ENCODE assay signal across 9 cellular contexts in the genomic region with DNA sequence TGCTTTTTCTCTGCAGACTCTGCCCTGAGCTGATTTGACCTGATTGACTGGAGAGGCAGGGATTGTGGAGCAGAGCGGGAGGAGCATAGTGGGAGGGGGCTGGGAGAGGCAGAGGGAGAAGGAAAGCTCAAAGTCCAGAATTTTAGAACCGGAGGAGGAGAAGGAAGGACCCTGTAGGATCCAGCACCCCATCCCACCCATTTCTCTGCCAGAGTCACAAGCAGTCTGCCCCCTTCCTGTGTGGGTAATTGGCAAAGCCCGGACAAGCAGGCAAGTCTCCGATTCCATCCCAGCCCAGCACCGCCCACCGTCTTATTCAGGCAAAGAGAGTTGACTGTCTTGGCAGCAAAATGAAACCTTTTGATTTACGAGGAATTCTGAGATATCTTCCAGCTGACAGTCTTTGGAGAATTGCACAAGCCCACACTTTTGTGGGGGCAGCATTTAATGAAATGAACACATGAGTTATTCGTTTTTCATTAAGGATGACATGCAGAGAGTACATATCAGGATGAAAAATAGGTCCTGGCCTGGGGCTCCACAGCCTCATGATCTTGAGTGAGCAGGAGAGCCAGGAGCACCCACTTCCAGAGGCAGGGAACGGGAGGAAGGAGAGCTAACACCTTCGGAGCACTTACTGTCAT.
DNase-seq lines count a peak whose midpoint lies in the region; ATAC-seq and TF ChIP-seq lines count a peak whose summit lies in the region.
"Had no signal": no experiment of that assay in that cellular context is flagged by ENCODE, and none has a peak within 500 bp of the region (broad histone marks: within the 10 kb centered on the region; RNA-seq: fewer than 3 reads in every experiment).

No MANE protein-coding gene starts in this region.

- H3K36me3 ChIP-seq in IMR-90 (ENCODE audit: control insufficient read depth, insufficient read depth, low read length) = no peaks in the 10 kb centered on the region
- H3K36me3 ChIP-seq in thyroid gland = no peaks in the 10 kb centered on the region

- peak overlapping the region; percentile 86 for H3K18ac ChIP-seq in IMR-90 (ENCODE audit: low read depth, low read length)

- H3K27me3 Mint-ChIP-seq in natural killer cell treated with Interleukin-12 subunit alpha and Interleukin-12 subunit beta and Interleukin-15 and Interleukin-18, amount 100 ng/mL, for 72 hours = peaks cover 24 to 31% of the 10 kb centered on the region in 2 donors

- H3K27me3 ChIP-seq in IMR-90 (ENCODE audit: control insufficient read depth, insufficient read depth, low read length) (no peaks in the 10 kb centered on the region), thyroid gland (no peaks in the 10 kb centered on the region)

- in situ Hi-C loops in IMR-90 (cut with MboI; ENCODE audit: low sequenced_read_pairs) = no loop called here

- peak overlapping the region; percentile 96 for H3K4ac ChIP-seq in IMR-90 (ENCODE audit: low read depth, low read length)

- peak overlapping the region; percentile 92 for H3K14ac ChIP-seq in IMR-90 (replicated peaks; ENCODE audit: low read depth, low read length)

- H2BK15ac ChIP-seq in IMR-90 (ENCODE audit: low read depth, low read length) = peak overlapping the region; percentile 96; the same call in 2 of the 3 replicates

- H2BK5ac ChIP-seq in IMR-90 (ENCODE audit: low read depth, low read length, poor library complexity, severe bottlenecking) = peak overlapping the region; percentile 70

- H3K79me1 ChIP-seq in IMR-90 (ENCODE audit: low read depth in 1 of 2, low read length in 2 of 2) = peaks cover 3 to 21% of the 10 kb centered on the region in 2 experiments; a peak in 2 of 4 replicates

- H3K27ac Mint-ChIP-seq in natural killer cell treated with Interleukin-12 subunit alpha and Interleukin-12 subunit beta and Interleukin-15 and Interleukin-18, amount 100 ng/mL, for 72 hours = no peak overlapping the region

- H3K4me3 ChIP-seq in IMR-90 (ENCODE audit: insufficient read depth, low read depth, low read length) = no peak overlapping the region
- peak overlapping the region; percentile 40 for H3K4me3 ChIP-seq in choroid plexus epithelial cell (ENCODE audit: low read depth, low read length)
- no peak overlapping the region for H3K4me3 ChIP-seq in lower leg skin (ENCODE audit: low read depth, poor library complexity, severe bottlenecking)
- H3K4me3 ChIP-seq in thyroid gland (replicated peaks in 1 of 3) = no peak overlapping the region

- H3K27ac ChIP-seq in IMR-90 (ENCODE audit: insufficient read depth, low read length) = peak overlapping the region; percentile 73
- H3K27ac ChIP-seq in thyroid gland = peak overlapping the region in 2 of 3 donors; percentile 37 to 76

- peak overlapping the region; percentile 99 for H2AK5ac ChIP-seq in IMR-90 (ENCODE audit: low read depth, low read length)

- no peak overlapping the region for H3K4me3 Mint-ChIP-seq in natural killer cell treated with Interleukin-12 subunit alpha and Interleukin-12 subunit beta and Interleukin-15 and Interleukin-18, amount 100 ng/mL, for 72 hours
- H3K4me3 Mint-ChIP-seq: activated T-cell treated with anti-CD3 and anti-CD28 coated beads, Interleukin-2, amount 50 U/mL, for 4 hours had no signal

- ATAC-seq in IMR-90 (ENCODE audit: low read depth) (peak; percentile 90), GM19351 (IDR thresholded peaks at IDR 0.05; ENCODE audit: unreplicated experiment) (no peak)
- ATAC-seq in natural killer cell treated with Interleukin-12 subunit alpha and Interleukin-12 subunit beta and Interleukin-15 and Interleukin-18, amount 100 ng/mL, for 72 hours = no peak
- ATAC-seq: activated T-cell treated with anti-CD3 and anti-CD28 coated beads, Interleukin-2, amount 50 U/mL, for 4 hours had no signal

- DNase-seq in IMR-90 = peak; percentile 96
- DNase-seq in choroid plexus epithelial cell (ENCODE audit: low read depth) = peak; percentile 78
- peak; percentile 69 to 90 for DNase-seq in lower leg skin (ENCODE audit: low spot score in 2 of 2)
- peak in 1 of 2 donors; percentile 29 for DNase-seq in thyroid gland
- no peak for DNase-seq in NAMALWA (ENCODE audit: low spot score)
- DNase-seq in NCI-H2029 treated with DMSO at 0.1 percent for 48 hours (lab: John Stamatoyannopoulos, UW) = no peak
- DNase-seq in natural killer cell treated with Interleukin-12 subunit alpha and Interleukin-12 subunit beta and Interleukin-15 and Interleukin-18, amount 100 ng/mL, for 72 hours (ENCODE audit: low spot score) = no peak
- DNase-seq: activated T-cell treated with anti-CD3 and anti-CD28 coated beads, Interleukin-2, amount 50 U/mL, for 4 hours had no signal

- peak overlapping the region; percentile 83 to 85 for H4K8ac ChIP-seq in IMR-90 (ENCODE audit: low read depth in 2 of 2, low read length in 2 of 2)

- TF ChIP-seq POLR2A in IMR-90 (IDR thresholded peaks at IDR 0.05; ENCODE audit: low read depth, low read length) (no peak), lower leg skin (IDR thresholded peaks at IDR 0.05) (no peak), thyroid gland (IDR thresholded peaks at IDR 0.05) (no peak)

- peak overlapping the region; percentile 59 for H4K5ac ChIP-seq in IMR-90 (ENCODE audit: low read depth, low read length)

- dilution Hi-C loops in IMR-90 (cut with HindIII; ENCODE audit: low sequenced_read_pairs, unreplicated experiment) = no loop called here

- peak overlapping the region; percentile 36 for H3K9ac ChIP-seq in IMR-90 (ENCODE audit: low read depth, low read length)

- no peaks in the 10 kb centered on the region for H3K9me3 ChIP-seq in IMR-90 (ENCODE audit: control insufficient read depth, insufficient read depth, low read length)
- H3K9me3 ChIP-seq in thyroid gland = no peaks in the 10 kb centered on the region

- H2BK20ac ChIP-seq in IMR-90 (ENCODE audit: low read depth, low read length) = peak overlapping the region; percentile 92

- H3K36me3 Mint-ChIP-seq in natural killer cell treated with Interleukin-12 subunit alpha and Interleukin-12 subunit beta and Interleukin-15 and Interleukin-18, amount 100 ng/mL, for 72 hours = no peaks in the 10 kb centered on the region

- H3K56ac ChIP-seq in IMR-90 (ENCODE audit: extremely low read depth, insufficient read depth, low read length) = peak overlapping the region; percentile 67

- H3K9me1 ChIP-seq in IMR-90 (ENCODE audit: insufficient read depth, low read length) = peaks cover 24% of the 10 kb centered on the region

- peaks cover 0 to 2% of the 10 kb centered on the region in 2 donors for H3K4me1 Mint-ChIP-seq in natural killer cell treated with Interleukin-12 subunit alpha and Interleukin-12 subunit beta and Interleukin-15 and Interleukin-18, amount 100 ng/mL, for 72 hours (ENCODE audit: low read depth in 2 of 2)

- H4K20me1 ChIP-seq in IMR-90 (ENCODE audit: insufficient read depth, low read length) = no peaks in the 10 kb centered on the region

- H4K91ac ChIP-seq in IMR-90 (ENCODE audit: insufficient read depth, low read depth, low read length) = peak overlapping the region; percentile 98

- TF ChIP-seq CTCF in IMR-90 (conservative IDR thresholded peaks at IDR 0.05; ENCODE audit: low read depth, low read length) (no peak), choroid plexus epithelial cell (conservative IDR thresholded peaks at IDR 0.05; ENCODE audit: low read depth, low read length) (no peak), lower leg skin (IDR thresholded peaks at IDR 0.05) (no peak), thyroid gland (IDR thresholded peaks at IDR 0.05) (no peak)

- 0% methylated on average over 3 of the region's 10 CpGs; no CpG with 5 or more reads in 1 of the 2 experiments for WGBS in IMR-90 (ENCODE audit: extremely low coverage in 2 of 2, insufficient read length in 1 of 2), 2 experiments
- 19 to 20% methylated on average over 10 of the region's 10 CpGs for WGBS in lower leg skin, 2 donors
- WGBS in thyroid gland, 2 donors = 60 to 62% methylated on average over 10 of the region's 10 CpGs

- H3K23ac ChIP-seq in IMR-90 (ENCODE audit: low read depth, low read length) = peak overlapping the region; percentile 92

- peak overlapping the region; percentile 36 for H3K4me2 ChIP-seq in IMR-90 (ENCODE audit: low read depth, low read length)

- intact Hi-C loops in IMR-90 (cut with micrococcal nuclease) (loop anchor here (5.0 kb wide), 1 partner anchor 60 kb away; no protein-coding TSS in a partner anchor), lower leg skin (cut with DNase I; ENCODE audit: low total_unique reads) (loop anchor here (10.0 kb wide), 1 partner anchor 1058 kb away; no protein-coding TSS in a partner anchor), thyroid gland (cut with DNase I) (no loop called here)

- peak overlapping the region; percentile 97 for H2BK120ac ChIP-seq in IMR-90 (ENCODE audit: low read depth, low read length)

- POLR2A ChIA-PET in IMR-90 (lab: Charles Lee; ENCODE audit: unreplicated experiment) = interaction anchor here (1.0 to 1.1 kb wide), 2 partner anchors 12 to 38 kb away, joined by 3 read pairs; no protein-coding TSS in a partner anchor

- H3K4me1 ChIP-seq in IMR-90 (ENCODE audit: control insufficient read depth, insufficient read depth, low read length) = peaks cover 26% of the 10 kb centered on the region
- peaks cover 12 to 42% of the 10 kb centered on the region in 2 donors for H3K4me1 ChIP-seq in thyroid gland

- BruUV-seq in IMR-90 (replicated peaks; lab: Mats Ljungman, UMichigan) = no TSS peak

- CTCF ChIA-PET in IMR-90 (lab: Yijun Ruan, JAX) = interaction anchor here (0.6 kb wide), 1 partner anchor 11 kb away, joined by 7 read pairs; no protein-coding TSS in a partner anchor

- no peaks in the 10 kb centered on the region for H3K9me3 Mint-ChIP-seq in natural killer cell treated with Interleukin-12 subunit alpha and Interleukin-12 subunit beta and Interleukin-15 and Interleukin-18, amount 100 ng/mL, for 72 hours

- peak overlapping the region; percentile 47 for H2AK9ac ChIP-seq in IMR-90 (replicated peaks; ENCODE audit: low read depth, low read length, poor library complexity)

- peak; percentile 29 for TF ChIP-seq RAD21 in IMR-90 (IDR thresholded peaks at IDR 0.05; ENCODE audit: low read length)

- H2AFZ ChIP-seq in IMR-90 (replicated peaks; ENCODE audit: low read length, poor library complexity) = peak overlapping the region; percentile 84

TF ChIP-seq in IMR-90, 13 proteins besides CTCF, POLR2A, EP300 and RAD21 (continues in another document):
- TF ChIP-seq NFE2L2 (IDR thresholded peaks at IDR 0.05; ENCODE audit: low read depth, low read length) = no peak; the same call in 1 of the 2 replicates
- no peak for TF ChIP-seq CHD1 (IDR thresholded peaks at IDR 0.05; ENCODE audit: low read depth, low read length)
- peak; percentile 93 for TF ChIP-seq CEBPB (IDR thresholded peaks at IDR 0.05; ENCODE audit: low read depth, low read length)
- TF ChIP-seq MAFK (IDR thresholded peaks at IDR 0.05; ENCODE audit: low read depth, low read length) = no peak
- TF ChIP-seq SMC3 (IDR thresholded peaks at IDR 0.05; ENCODE audit: low read depth, low read length) = 0 out of 2 replicates have a peak, but pooled peaks have one; percentile 7
- TF ChIP-seq BHLHE40 (IDR thresholded peaks at IDR 0.05; ENCODE audit: low read depth, low read length) = no peak

Comparison
In these comparisons a context has a peak if more than half of its experiments do, and no peak if none do; other contexts are left out.
1. DNase-seq: peak in IMR-90 (single experiment), choroid plexus epithelial cell (single experiment) and lower leg skin (2 of 2); none in NAMALWA (single experiment), NCI-H2029 treated with DMSO at 0.1 percent for 48 hours (single experiment) and natural killer cell treated with Interleukin-12 subunit alpha and Interleukin-12 subunit beta and Interleukin-15 and Interleukin-18, amount 100 ng/mL, for 72 hours (single experiment).